ENCODE assay signal across 16 cellular contexts in genomic region chr12:84046869-84047268, GRCh38.
DNase-seq lines count a peak whose midpoint lies in the region; ATAC-seq and TF ChIP-seq lines count a peak whose summit lies in the region.
"Had no signal": no experiment of that assay in that cellular context is flagged by ENCODE, and none has a peak within 500 bp of the region (broad histone marks: within the 10 kb centered on the region; RNA-seq: fewer than 3 reads in every experiment).

No MANE protein-coding gene starts in this region.

- peak; percentile 24; the same call in 1 of the 3 replicates for ATAC-seq in SK-N-SH treated with all-trans-retinoic acid at 6 μM for 48 hours
- ATAC-seq: CD8-positive, alpha-beta T cell; HCT116; HepG2 had no signal

- H3K4me1 Mint-ChIP-seq in activated naive CD4-positive, alpha-beta T cell treated with anti-CD3 and anti-CD28 coated beads, Interleukin-2, amount 10 ng/mL, durations not matched to agents 7 days and 5 days: no peaks in the 10 kb centered on the region
- H3K4me1 Mint-ChIP-seq: B cell had no signal

- no peaks in the 10 kb centered on the region for H3K4me1 ChIP-seq in GM23248 (ENCODE audit: insufficient read depth)
- H3K4me1 ChIP-seq: BLaER1 treated with 17β-estradiol and CSF1 and Interleukin-3, amounts not matched to agents 10 nM and 100 nM had no signal

- TF ChIP-seq CTCF in AG10803 (conservative IDR thresholded peaks at IDR 0.05; ENCODE audit: low read length) (no peak), fibroblast of mammary gland (conservative IDR thresholded peaks at IDR 0.05; ENCODE audit: control insufficient read depth, insufficient read depth, low read depth, low read length) (no peak)

- no peaks in the 10 kb centered on the region for H3K79me2 ChIP-seq in GM23248 (ENCODE audit: insufficient read depth)

- no peaks in the 10 kb centered on the region for H3K9me2 ChIP-seq in GM23248 (ENCODE audit: insufficient read depth)

- in situ Hi-C loops in GM23248 (cut with MboI): no loop called here

- H3K36me3 Mint-ChIP-seq in activated naive CD4-positive, alpha-beta T cell treated with anti-CD3 and anti-CD28 coated beads, Interleukin-2, amount 10 ng/mL, durations not matched to agents 7 days and 5 days: no peaks in the 10 kb centered on the region
- H3K36me3 Mint-ChIP-seq: CD8-positive, alpha-beta T cell had no signal

- H3K4me3 Mint-ChIP-seq in activated naive CD4-positive, alpha-beta T cell treated with anti-CD3 and anti-CD28 coated beads, Interleukin-2, amount 10 ng/mL, durations not matched to agents 7 days and 5 days: no peak overlapping the region
- H3K4me3 Mint-ChIP-seq: B cell; CD8-positive, alpha-beta T cell had no signal

- H3K27me3 Mint-ChIP-seq in activated naive CD4-positive, alpha-beta T cell treated with anti-CD3 and anti-CD28 coated beads, Interleukin-2, amount 10 ng/mL, durations not matched to agents 7 days and 5 days: no peaks in the 10 kb centered on the region
- H3K27me3 Mint-ChIP-seq: B cell had no signal

- H3K4me3 ChIP-seq in AG10803 (ENCODE audit: low read length) (no peak overlapping the region), GM23248 (no peak overlapping the region), fibroblast of mammary gland (ENCODE audit: control insufficient read depth, low read depth, low read length) (no peak overlapping the region)
- H3K4me3 ChIP-seq: BLaER1 treated with 17β-estradiol and CSF1 and Interleukin-3, amounts not matched to agents 10 nM and 100 nM had no signal

- no peaks in the 10 kb centered on the region for H3F3A ChIP-seq in GM23248 (ENCODE audit: insufficient read depth)

- no peaks in the 10 kb centered on the region for H3K27me3 ChIP-seq in GM23248 (replicated peaks; ENCODE audit: insufficient read depth)
- H3K27me3 ChIP-seq: BLaER1 treated with 17β-estradiol and CSF1 and Interleukin-3, amounts not matched to agents 10 nM and 100 nM had no signal

- no peak overlapping the region for H3K4me2 ChIP-seq in GM23248 (ENCODE audit: unreplicated experiment)
- H3K4me2 ChIP-seq: BLaER1 treated with 17β-estradiol and CSF1 and Interleukin-3, amounts not matched to agents 10 nM and 100 nM had no signal

- H3K9me3 Mint-ChIP-seq in activated naive CD4-positive, alpha-beta T cell treated with anti-CD3 and anti-CD28 coated beads, Interleukin-2, amount 10 ng/mL, durations not matched to agents 7 days and 5 days: no peaks in the 10 kb centered on the region
- H3K9me3 Mint-ChIP-seq: CD8-positive, alpha-beta T cell had no signal

- CTCF ChIA-PET in activated naive CD4-positive, alpha-beta T cell treated with anti-CD3 and anti-CD28 coated beads, Interleukin-2, amount 10 ng/mL, durations not matched to agents 7 days and 5 days (lab: Charles Lee): no interaction called here

- no peak overlapping the region for H3K9ac ChIP-seq in GM23248
- H3K9ac ChIP-seq: BLaER1 treated with 17β-estradiol and CSF1 and Interleukin-3, amounts not matched to agents 10 nM and 100 nM had no signal

- DNase-seq in AG10803 (ENCODE audit: low read depth) (peak; percentile 2), GM23248 (peak; percentile 7), fibroblast of mammary gland (ENCODE audit: low read depth) (peak; percentile 47), NCI-H510A (lab: John Stamatoyannopoulos, UW) (no peak), dermis blood vessel endothelial cell (no peak), mesenteric fat pad (ENCODE audit: low spot score) (no peak)
- DNase-seq in activated naive CD4-positive, alpha-beta T cell treated with anti-CD3 and anti-CD28 coated beads, Interleukin-2, amount 10 ng/mL, durations not matched to agents 7 days and 5 days: no peak
- DNase-seq: 8988T; Calu3; CD8-positive, alpha-beta T cell; DMS79 treated with DMSO at 0.1 percent for 48 hours had no signal

- no peak overlapping the region for H3K27ac ChIP-seq in GM23248
- H3K27ac ChIP-seq: BLaER1 treated with 17β-estradiol and CSF1 and Interleukin-3, amounts not matched to agents 10 nM and 100 nM had no signal

- no peak overlapping the region for H2AFZ ChIP-seq in GM23248

- no peaks in the 10 kb centered on the region for H3K9me3 ChIP-seq in GM23248 (ENCODE audit: low read depth)
- H3K9me3 ChIP-seq: BLaER1 treated with 17β-estradiol and CSF1 and Interleukin-3, amounts not matched to agents 10 nM and 100 nM had no signal

- no peak overlapping the region for H3K27ac Mint-ChIP-seq in activated naive CD4-positive, alpha-beta T cell treated with anti-CD3 and anti-CD28 coated beads, Interleukin-2, amount 10 ng/mL, durations not matched to agents 7 days and 5 days
- H3K27ac Mint-ChIP-seq: B cell; CD8-positive, alpha-beta T cell had no signal

- no peaks in the 10 kb centered on the region for H4K20me1 ChIP-seq in GM23248 (ENCODE audit: insufficient read depth)
- H4K20me1 ChIP-seq: BLaER1 treated with 17β-estradiol and CSF1 and Interleukin-3, amounts not matched to agents 10 nM and 100 nM had no signal

- WGBS in GM23248 (ENCODE audit: low coverage in 1 of 2, low lambda C conversion rate in 2 of 2, missing lambda C conversion rate in 2 of 2), 2 experiments: 90 to 93% methylated on average over 2 of the region's 2 CpGs

- H3K36me3 ChIP-seq in GM23248 (ENCODE audit: low read depth): no peaks in the 10 kb centered on the region
- H3K36me3 ChIP-seq: BLaER1 treated with 17β-estradiol and CSF1 and Interleukin-3, amounts not matched to agents 10 nM and 100 nM had no signal

TF ChIP-seq in SK-N-SH treated with all-trans-retinoic acid at 6 μM for 48 hours, 23 proteins besides CTCF, POLR2A, EP300 and RAD21:
- no peak for TF ChIP-seq TCF4 (CRISPR knock-in tag; IDR thresholded peaks at IDR 0.05; ENCODE audit: borderline replicate concordance)
- TF ChIP-seq ARNTL (CRISPR knock-in tag; IDR thresholded peaks at IDR 0.05; ENCODE audit: borderline replicate concordance, low read depth): no peak
- TF ChIP-seq ZNF565 (CRISPR knock-in tag; conservative IDR thresholded peaks at IDR 0.05; ENCODE audit: low read depth): no peak
- no peak for TF ChIP-seq OSR1 (CRISPR knock-in tag; IDR thresholded peaks at IDR 0.05)
- no peak for TF ChIP-seq ISL1 (CRISPR knock-in tag; IDR thresholded peaks at IDR 0.05)
- TF ChIP-seq ZFP3 (CRISPR knock-in tag; IDR thresholded peaks at IDR 0.05): no peak
- no peak for TF ChIP-seq ZFP30 (CRISPR knock-in tag; IDR thresholded peaks at IDR 0.05)
- TF ChIP-seq ZNF70 (CRISPR knock-in tag; IDR thresholded peaks at IDR 0.05): no peak

Comparison
In these comparisons a context has a peak if more than half of its experiments do, and no peak if none do; other contexts are left out.
1. DNase-seq: peak in AG10803 (single experiment), GM23248 (single experiment) and fibroblast of mammary gland (single experiment); none in NCI-H510A (single experiment), dermis blood vessel endothelial cell (single experiment), activated naive CD4-positive, alpha-beta T cell treated with anti-CD3 and anti-CD28 coated beads, Interleukin-2, amount 10 ng/mL, durations not matched to agents 7 days and 5 days (single experiment) and mesenteric fat pad (single experiment).